Comparison of ENCODE assay signal across 1 cellular context in the genomic region with DNA sequence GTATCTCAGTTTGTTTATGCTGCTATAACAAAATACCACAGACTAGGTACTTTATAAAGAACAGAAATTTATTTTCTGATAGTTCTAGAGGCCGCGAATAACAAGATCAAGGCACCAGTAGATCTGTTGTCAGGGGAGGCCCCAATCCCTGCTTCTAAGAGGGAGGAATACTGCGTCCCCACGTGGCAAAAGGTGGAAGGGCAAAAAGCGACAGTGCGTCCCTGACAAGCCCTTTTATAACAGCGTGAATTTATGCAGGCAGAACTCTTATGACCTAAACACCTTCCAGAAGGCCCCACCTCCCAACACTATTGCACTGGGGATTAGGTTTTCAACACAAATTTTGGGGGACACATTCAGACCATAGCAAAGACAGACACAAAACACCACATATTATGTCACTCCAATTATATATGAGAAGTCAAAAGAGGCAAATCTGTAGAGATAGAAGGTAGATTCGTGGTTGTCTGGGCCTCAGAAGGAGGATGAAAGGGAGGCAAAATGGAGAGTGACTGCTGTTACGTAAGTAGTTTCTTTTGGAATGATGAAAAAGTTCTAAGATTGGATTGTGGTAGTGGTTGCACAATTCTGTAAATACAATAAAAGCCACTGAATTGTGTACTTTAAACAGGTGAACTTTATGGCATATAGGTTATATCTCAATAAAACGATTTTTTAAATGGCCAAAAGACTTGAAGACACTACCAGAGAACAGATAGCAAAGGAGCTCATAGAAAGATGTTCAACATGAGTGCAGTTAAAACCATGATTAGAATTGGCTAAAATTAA.
TF ChIP-seq lines count a peak whose summit lies in the region.

No MANE protein-coding gene starts in this region.

TF ChIP-seq in IMR-90, 13 proteins besides CTCF, POLR2A, EP300 and RAD21:
- TF ChIP-seq NFE2L2 (IDR thresholded peaks at IDR 0.05; ENCODE audit: low read depth, low read length) (no peak), CHD1 (IDR thresholded peaks at IDR 0.05; ENCODE audit: low read depth, low read length) (no peak), FOS (IDR thresholded peaks at IDR 0.05; ENCODE audit: low read depth, low read length) (no peak), RFX5 (IDR thresholded peaks at IDR 0.05; ENCODE audit: low read depth, low read length) (no peak), RCOR1 (IDR thresholded peaks at IDR 0.05; ENCODE audit: insufficient replicate concordance, low read length) (no peak), CEBPB (IDR thresholded peaks at IDR 0.05; ENCODE audit: low read depth, low read length) (0 out of 2 replicates have a peak, but pooled peaks have one; percentile 5)
- TF ChIP-seq, protein P1, sequence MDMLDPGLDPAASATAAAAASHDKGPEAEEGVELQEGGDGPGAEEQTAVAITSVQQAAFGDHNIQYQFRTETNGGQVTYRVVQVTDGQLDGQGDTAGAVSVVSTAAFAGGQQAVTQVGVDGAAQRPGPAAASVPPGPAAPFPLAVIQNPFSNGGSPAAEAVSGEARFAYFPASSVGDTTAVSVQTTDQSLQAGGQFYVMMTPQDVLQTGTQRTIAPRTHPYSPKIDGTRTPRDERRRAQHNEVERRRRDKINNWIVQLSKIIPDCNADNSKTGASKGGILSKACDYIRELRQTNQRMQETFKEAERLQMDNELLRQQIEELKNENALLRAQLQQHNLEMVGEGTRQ (IDR thresholded peaks at IDR 0.05; ENCODE audit: low read depth, low read length): no peak
